Comparison of ENCODE assay signal across 8 cellular contexts in the genomic region with DNA sequence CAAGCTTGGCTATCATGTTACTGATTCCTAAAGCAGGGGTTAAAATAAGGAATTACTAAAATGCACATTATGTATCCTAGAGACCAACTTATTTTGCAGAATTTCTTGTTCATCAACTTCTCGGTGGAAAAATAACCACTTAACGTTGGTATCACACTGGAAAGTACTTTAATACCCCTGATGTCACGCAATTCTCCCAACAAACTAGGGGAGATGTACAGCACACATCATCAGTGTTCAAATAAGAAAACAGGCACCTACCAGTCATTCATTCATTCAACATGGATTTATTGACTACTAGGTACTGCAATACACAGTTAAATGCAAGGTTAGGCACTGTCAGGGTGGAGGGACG.
DNase-seq lines count a peak whose midpoint lies in the region; ATAC-seq lines count a peak whose summit lies in the region.

No MANE protein-coding gene starts in this region.

- peaks cover 10% of the 10 kb centered on the region for H3K4me1 ChIP-seq in mucosa of stomach (ENCODE audit: control insufficient read depth, insufficient read depth, low read length)

- H3K9me3 Mint-ChIP-seq in stimulated activated naive CD8-positive, alpha-beta T cell treated with anti-CD3 and anti-CD28 coated beads, Interleukin-15, Interleukin-2, amounts not matched to agents 100 ng/mL and 50 ng/mL, for 24 hours = no peaks in the 10 kb centered on the region
- no peaks in the 10 kb centered on the region for H3K9me3 Mint-ChIP-seq in central memory CD8-positive, alpha-beta T cell

- H3K9me3 ChIP-seq in mucosa of stomach (ENCODE audit: control insufficient read depth, low read length) = no peaks in the 10 kb centered on the region

- H3K9ac ChIP-seq in mucosa of stomach (ENCODE audit: low read length) = peak overlapping the region; percentile 70

- H3K4me3 Mint-ChIP-seq in stimulated activated naive CD8-positive, alpha-beta T cell treated with anti-CD3 and anti-CD28 coated beads, Interleukin-15, Interleukin-2, amounts not matched to agents 100 ng/mL and 50 ng/mL, for 24 hours = peak overlapping the region; percentile 91
- H3K4me3 Mint-ChIP-seq in central memory CD8-positive, alpha-beta T cell = peak overlapping the region; percentile 90

- no peaks in the 10 kb centered on the region for H3K27me3 ChIP-seq in mucosa of stomach (ENCODE audit: control insufficient read depth, insufficient read depth, low read length)

- no peaks in the 10 kb centered on the region for H3K27me3 Mint-ChIP-seq in stimulated activated naive CD8-positive, alpha-beta T cell treated with anti-CD3 and anti-CD28 coated beads, Interleukin-15, Interleukin-2, amounts not matched to agents 100 ng/mL and 50 ng/mL, for 24 hours
- H3K27me3 Mint-ChIP-seq in central memory CD8-positive, alpha-beta T cell = no peaks in the 10 kb centered on the region

- peak overlapping the region; percentile 48 for H3K4me3 ChIP-seq in mucosa of stomach (ENCODE audit: low read length)

- H3K4me1 Mint-ChIP-seq in stimulated activated naive CD8-positive, alpha-beta T cell treated with anti-CD3 and anti-CD28 coated beads, Interleukin-15, Interleukin-2, amounts not matched to agents 100 ng/mL and 50 ng/mL, for 24 hours (ENCODE audit: low read depth) = peaks cover 46% of the 10 kb centered on the region
- H3K4me1 Mint-ChIP-seq in central memory CD8-positive, alpha-beta T cell = peaks cover 39% of the 10 kb centered on the region

- no peak for ATAC-seq in stimulated activated naive CD8-positive, alpha-beta T cell treated with anti-CD3 and anti-CD28 coated beads, Interleukin-15, Interleukin-2, amounts not matched to agents 100 U/mL and 50 U/mL, for 24 hours
- no peak for ATAC-seq in central memory CD8-positive, alpha-beta T cell (replicated peaks; ENCODE audit: extremely low read depth, poor library complexity, severe bottlenecking)
- ATAC-seq in HG02840 (IDR thresholded peaks at IDR 0.05; ENCODE audit: low FRiP score, unreplicated experiment) = no peak

- DNase-seq in stimulated activated naive CD8-positive, alpha-beta T cell treated with anti-CD3 and anti-CD28 coated beads, Interleukin-15, Interleukin-2, amounts not matched to agents 100 U/mL and 50 U/mL, for 24 hours = no peak
- DNase-seq in central memory CD8-positive, alpha-beta T cell (ENCODE audit: low spot score in 2 of 2) = no peak
- DNase-seq in stimulated activated CD4-positive, alpha-beta T cell treated with anti-CD3 and anti-CD28 coated beads, Interleukin-1b, Interleukin-23, amount 100 ng/mL, for 48 hours = no peak
- DNase-seq in COLO829 (ENCODE audit: low spot score) (no peak), NCI-H2081 treated with DMSO at 0.1 percent for 48 hours (lab: John Stamatoyannopoulos, UW) (no peak)

- peaks cover 48% of the 10 kb centered on the region for H3K36me3 Mint-ChIP-seq in stimulated activated naive CD8-positive, alpha-beta T cell treated with anti-CD3 and anti-CD28 coated beads, Interleukin-15, Interleukin-2, amounts not matched to agents 100 ng/mL and 50 ng/mL, for 24 hours (ENCODE audit: low read depth)
- peaks cover 47% of the 10 kb centered on the region for H3K36me3 Mint-ChIP-seq in central memory CD8-positive, alpha-beta T cell (ENCODE audit: insufficient read depth)

- H3K36me3 ChIP-seq in mucosa of stomach (ENCODE audit: control insufficient read depth, insufficient read depth, low read length) = peaks cover 10% of the 10 kb centered on the region

- peak overlapping the region; percentile 95 for H3K27ac Mint-ChIP-seq in stimulated activated naive CD8-positive, alpha-beta T cell treated with anti-CD3 and anti-CD28 coated beads, Interleukin-15, Interleukin-2, amounts not matched to agents 100 ng/mL and 50 ng/mL, for 24 hours
- peak overlapping the region; percentile 95 for H3K27ac Mint-ChIP-seq in central memory CD8-positive, alpha-beta T cell (ENCODE audit: low read depth)
